ENCODE assay signal across 1 cellular context in genomic region chr19:34772697-34773554, GRCh38.
TF ChIP-seq lines count a peak whose summit lies in the region.

Gene ZNF599 (minus strand): TSS chr19:34773215. CDS start chr19:34772841, 374 bp downstream.

TF ChIP-seq in GM12878, 131 proteins besides CTCF, POLR2A, EP300 and RAD21 (continued from another document and continues in another):
- TF ChIP-seq BCLAF1 (IDR thresholded peaks at IDR 0.05) (no peak), PAX5 (IDR thresholded peaks at IDR 0.05; ENCODE audit: borderline replicate concordance, low read depth, low read length) (no peak), CHD4 (IDR thresholded peaks at IDR 0.05) (no peak), RELA (IDR thresholded peaks at IDR 0.05; ENCODE audit: borderline replicate concordance, partially characterized antibody) (no peak), MTA2 (IDR thresholded peaks at IDR 0.05; ENCODE audit: low read depth) (no peak), EGR1 (IDR thresholded peaks at IDR 0.05; ENCODE audit: borderline replicate concordance in 1 of 2, low read depth in 2 of 2, low read length in 2 of 2) (peak; percentile 65 to 87), PRDM15 (CRISPR knock-in tag; IDR thresholded peaks at IDR 0.05) (no peak), HCFC1 (IDR thresholded peaks at IDR 0.05; ENCODE audit: low read length) (peak; percentile 95), SREBF1 (IDR thresholded peaks at IDR 0.05; ENCODE audit: low read length) (0 out of 2 replicates have a peak, but pooled peaks have one; percentile 48), IRF5 (IDR thresholded peaks at IDR 0.05; ENCODE audit: borderline replicate concordance) (no peak), ATF2 (IDR thresholded peaks at IDR 0.05; ENCODE audit: low read length) (no peak), LARP7 (IDR thresholded peaks at IDR 0.05) (peak; percentile 58; the same call in 1 of the 2 replicates), CHD1 (IDR thresholded peaks at IDR 0.05; ENCODE audit: low read depth, low read length) (no peak), RFX5 (IDR thresholded peaks at IDR 0.05; ENCODE audit: low read depth, low read length) (0 out of 2 replicates have a peak, but pooled peaks have one; percentile 37), ZNF24 (IDR thresholded peaks at IDR 0.05) (no peak), POLR2AphosphoS2 (IDR thresholded peaks at IDR 0.05; ENCODE audit: low read depth, low read length) (peak; percentile 53; the same call in 1 of the 2 replicates), NR2C2 (IDR thresholded peaks at IDR 0.05; ENCODE audit: borderline replicate concordance, control insufficient read depth, insufficient read length, low read depth) (no peak), FOS (IDR thresholded peaks at IDR 0.05; ENCODE audit: borderline replicate concordance, extremely low read depth, insufficient read length) (no peak), MEF2A (IDR thresholded peaks at IDR 0.05; ENCODE audit: insufficient read depth, low read depth, low read length) (no peak), STAT3 (IDR thresholded peaks at IDR 0.05; ENCODE audit: low read depth, low read length) (no peak), PML (IDR thresholded peaks at IDR 0.05; ENCODE audit: low read length) (no peak), BCL3 (IDR thresholded peaks at IDR 0.05; ENCODE audit: borderline replicate concordance, insufficient read depth, low read depth, low read length, poor library complexity, severe bottlenecking) (no peak), TCF3 (IDR thresholded peaks at IDR 0.05; ENCODE audit: borderline replicate concordance, insufficient read depth, low read depth, low read length) (no peak), NBN (IDR thresholded peaks at IDR 0.05) (peak; percentile 54; the same call in 1 of the 2 replicates), CBX3 (IDR thresholded peaks at IDR 0.05; ENCODE audit: borderline replicate concordance, low read depth) (no peak), ZBTB11 (CRISPR knock-in tag; IDR thresholded peaks at IDR 0.05) (no peak), PBX3 (IDR thresholded peaks at IDR 0.05; ENCODE audit: insufficient replicate concordance, low read depth, low read length) (peak; percentile 43), BMI1 (IDR thresholded peaks at IDR 0.05; ENCODE audit: borderline replicate concordance) (peak; percentile 47; the same call in 1 of the 2 replicates), ZNF274 (IDR thresholded peaks at IDR 0.05; ENCODE audit: insufficient read depth, insufficient read length) (no peak), TCF12 (IDR thresholded peaks at IDR 0.05; ENCODE audit: low read depth, low read length) (0 out of 2 replicates have a peak, but pooled peaks have one; percentile 41), RUNX3 (IDR thresholded peaks at IDR 0.05; ENCODE audit: low read length) (peak; percentile 89), SREBF2 (IDR thresholded peaks at IDR 0.05; ENCODE audit: low read length) (0 out of 2 replicates have a peak, but pooled peaks have one; percentile 29), CBX5 (IDR thresholded peaks at IDR 0.05; ENCODE audit: low read depth) (0 out of 2 replicates have a peak, but pooled peaks have one; percentile 46), TBL1XR1 (IDR thresholded peaks at IDR 0.05; ENCODE audit: low read depth, low read length) (0 out of 2 replicates have a peak, but pooled peaks have one; percentile 38), ZNF592 (IDR thresholded peaks at IDR 0.05) (no peak), BHLHE40 (IDR thresholded peaks at IDR 0.05; ENCODE audit: borderline replicate concordance in 1 of 2, low read depth in 2 of 2, low read length in 1 of 2) (peak in 1 of 2 experiments; percentile 5; a peak in 2 of 4 replicates), JUND (IDR thresholded peaks at IDR 0.05; ENCODE audit: low read depth, low read length) (no peak), KDM1A (IDR thresholded peaks at IDR 0.05; ENCODE audit: borderline replicate concordance) (no peak), GATAD2B (conservative IDR thresholded peaks at IDR 0.05; ENCODE audit: low read depth) (peak; percentile 58), MAX (IDR thresholded peaks at IDR 0.05; ENCODE audit: low read depth, low read length) (0 out of 2 replicates have a peak, but pooled peaks have one; percentile 18), SIN3A (IDR thresholded peaks at IDR 0.05; ENCODE audit: low read depth, low read length) (peak; percentile 64; the same call in 1 of the 2 replicates)
